ENCODE assay signal across 29 cellular contexts in genomic region chr19:33641261-33641660, GRCh38. TPM values are rescaled to one million over a fixed set of nuclear protein-coding genes. Genes with fewer than 3 reads are reported as not detected.
"Had no signal": no experiment of that assay in that cellular context is flagged by ENCODE, and none has a peak within 500 bp of the region (broad histone marks: within the 10 kb centered on the region; RNA-seq: fewer than 3 reads in every experiment).

No MANE protein-coding gene starts in this region.

- H3K27me3 ChIP-seq: Peyer's patch, SJCRH30 had no signal

- H3K4me3 ChIP-seq: breast epithelium, Peyer's patch, SJCRH30 had no signal

- H3K4me1 ChIP-seq: breast epithelium, Peyer's patch, SJCRH30 had no signal

- H3K9me3 Mint-ChIP-seq: activated CD4-positive, alpha-beta memory T cell treated with anti-CD3 and anti-CD28 coated beads for 36 hours; activated naive CD4-positive, alpha-beta T cell treated with anti-CD3 and anti-CD28 coated beads, Interleukin-2, amount 50 U/mL, for 24 hours; activated T-cell treated with anti-CD3 and anti-CD28 coated beads, Interleukin-2, amount 50 U/mL, for 72 hours; activated T-helper 2 cell treated with anti-CD3 and anti-CD28 coated beads, Interferon-gamma antibody, Interleukin-2, Interleukin-4, amounts not matched to agents 10 μg/mL and 5 μg/mL and 100 μg/mL, durations not matched to agents 14 hours and 24 hours and 36 hours had no signal

- ATAC-seq: activated T-cell treated with anti-CD3 and anti-CD28 coated beads, Interleukin-2, amount 50 U/mL, for 72 hours had no signal

- H3K9me3 ChIP-seq: breast epithelium, Peyer's patch, SJCRH30, SK-N-SH had no signal

- H3K27ac ChIP-seq: breast epithelium, Peyer's patch, RWPE1, SJCRH30, VCaP had no signal

- H3K36me3 ChIP-seq: breast epithelium, Peyer's patch, SJCRH30 had no signal

- DNase-seq: activated CD4-positive, alpha-beta memory T cell treated with anti-CD3 and anti-CD28 coated beads for 36 hours; activated CD4-positive, alpha-beta T cell treated with anti-CD3 and anti-CD28 coated beads, Interleukin-2, amount 10 ng/mL, durations not matched to agents 7 days and 5 days; activated CD4-positive, CD25-positive, alpha-beta regulatory T cell; activated naive CD4-positive, alpha-beta T cell; activated T-cell treated with anti-CD3 and anti-CD28 coated beads, Interleukin-2, amount 50 U/mL, for 72 hours; central memory CD4-positive, alpha-beta T cell; Kasumi-1; KBM-7; NCI-H146; NCI-H187 treated with DMSO at 0.1 percent for 48 hours; NCI-H2107; NCI-H2171 treated with DMSO at 0.1 percent for 48 hours; NCI-H345; NCI-H510A; NCI-H526 treated with DMSO at 0.1 percent for 48 hours; NCI-H82; OCI-M1; Right ventricle myocardium superior; SJCRH30; SK-N-SH; T-helper 1 cell had no signal

- H3K4me3 Mint-ChIP-seq: activated CD4-positive, alpha-beta memory T cell treated with anti-CD3 and anti-CD28 coated beads for 36 hours; activated CD4-positive, alpha-beta T cell treated with anti-CD3 and anti-CD28 coated beads, Interleukin-2, amount 10 ng/mL, durations not matched to agents 7 days and 5 days; activated naive CD4-positive, alpha-beta T cell treated with anti-CD3 and anti-CD28 coated beads, Interleukin-2, amount 50 U/mL, for 24 hours; activated T-cell treated with anti-CD3 and anti-CD28 coated beads, Interleukin-2, amount 50 U/mL, for 72 hours had no signal

- H3K36me3 Mint-ChIP-seq: activated CD4-positive, alpha-beta memory T cell treated with anti-CD3 and anti-CD28 coated beads for 36 hours; activated naive CD4-positive, alpha-beta T cell treated with anti-CD3 and anti-CD28 coated beads, Interleukin-2, amount 50 U/mL, for 24 hours had no signal

- H3K4me1 Mint-ChIP-seq: activated CD4-positive, alpha-beta T cell treated with anti-CD3 and anti-CD28 coated beads, Interleukin-2, amount 10 ng/mL, durations not matched to agents 7 days and 5 days; activated naive CD4-positive, alpha-beta T cell treated with anti-CD3 and anti-CD28 coated beads, Interleukin-2, amount 50 U/mL, for 24 hours had no signal

- H3K27ac Mint-ChIP-seq: activated CD4-positive, alpha-beta memory T cell treated with anti-CD3 and anti-CD28 coated beads for 36 hours; activated CD4-positive, alpha-beta T cell treated with anti-CD3 and anti-CD28 coated beads, Interleukin-2, amount 10 ng/mL, durations not matched to agents 7 days and 5 days; activated naive CD4-positive, alpha-beta T cell treated with anti-CD3 and anti-CD28 coated beads, Interleukin-2, amount 50 U/mL, for 24 hours; activated T-cell treated with anti-CD3 and anti-CD28 coated beads, Interleukin-2, amount 50 U/mL, for 72 hours; activated T-helper 2 cell treated with anti-CD3 and anti-CD28 coated beads, Interferon-gamma antibody, Interleukin-2, Interleukin-4, amounts not matched to agents 10 μg/mL and 5 μg/mL and 100 μg/mL, durations not matched to agents 14 hours and 24 hours and 36 hours had no signal

RNA-seq across cellular contexts. Expression of gene CHST8, which starts 19.5 kb away (rescaled TPM):
- total RNA-seq: activated CD4-positive, alpha-beta memory T cell treated with anti-CD3 and anti-CD28 coated beads for 36 hours; activated CD4-positive, alpha-beta T cell treated with anti-CD3 and anti-CD28 coated beads, Interleukin-2, amount 10 ng/mL, durations not matched to agents 7 days and 5 days; activated CD8-positive, alpha-beta memory T cell treated with anti-CD3 and anti-CD28 coated beads for 36 hours; activated T-cell treated with anti-CD3 and anti-CD28 coated beads, Interleukin-2, amount 50 U/mL, for 72 hours; activated T-helper 2 cell treated with anti-CD3 and anti-CD28 coated beads, Interferon-gamma antibody, Interleukin-2, Interleukin-4, amounts not matched to agents 10 μg/mL and 5 μg/mL and 100 μg/mL, durations not matched to agents 14 hours and 24 hours and 36 hours; Right ventricle myocardium superior; T-helper 2 cell treated with Interferon-gamma antibody and Interleukin-4, amounts not matched to agents 100 ng/mL and 5 ng/mL, for 36 hours had no signal
